ENCODE assay signal across 1 cellular context in genomic region chr9:3576358-3576757, GRCh38.
TF ChIP-seq lines count a peak whose summit lies in the region.

No MANE protein-coding gene starts in this region.

TF ChIP-seq in K562, 482 proteins besides CTCF, POLR2A, EP300 and RAD21 (continued from another document):
- no peak for TF ChIP-seq ZNF280B (CRISPR knock-in tag; IDR thresholded peaks at IDR 0.05)
